ENCODE assay signal across 22 cellular contexts in genomic region chr14:98119739-98120138, GRCh38.
"Had no signal": no experiment of that assay in that cellular context is flagged by ENCODE, and none has a peak within 500 bp of the region (broad histone marks: within the 10 kb centered on the region; RNA-seq: fewer than 3 reads in every experiment).

No MANE protein-coding gene starts in this region.

- H3K9ac ChIP-seq: KMS-11, SK-N-SH had no signal

- H3K9me3 ChIP-seq: SK-N-SH had no signal

- H3K4me2 ChIP-seq: KMS-11, SK-N-SH had no signal

- H3K27ac Mint-ChIP-seq: IgD-negative memory B cell had no signal

- H3K4me1 Mint-ChIP-seq: IgD-negative memory B cell had no signal

- H3K27me3 Mint-ChIP-seq: IgD-negative memory B cell had no signal

- H3K4me3 Mint-ChIP-seq: IgD-negative memory B cell had no signal

- H3K36me3 Mint-ChIP-seq: IgD-negative memory B cell had no signal

- H3K27ac ChIP-seq: HL-60, KMS-11, RWPE1 had no signal

- ATAC-seq: K562, Panc1, PC-3 had no signal

- H3K4me3 ChIP-seq: K562 had no signal

- DNase-seq: Kasumi-1, MM.1S, NCI-H1092 treated with DMSO at 0.1 percent for 48 hours, NCI-H1436, NCI-H187, NCI-H2029, NCI-H2081 treated with DMSO at 0.1 percent for 48 hours, NCI-H2171, NCI-H226, NCI-H446, NCI-H510A, NCI-H69, NCI-H774, PC-3, SHP77, SK-N-SH had no signal
